Comparison of ENCODE assay signal across 1 cellular context in the genomic region with DNA sequence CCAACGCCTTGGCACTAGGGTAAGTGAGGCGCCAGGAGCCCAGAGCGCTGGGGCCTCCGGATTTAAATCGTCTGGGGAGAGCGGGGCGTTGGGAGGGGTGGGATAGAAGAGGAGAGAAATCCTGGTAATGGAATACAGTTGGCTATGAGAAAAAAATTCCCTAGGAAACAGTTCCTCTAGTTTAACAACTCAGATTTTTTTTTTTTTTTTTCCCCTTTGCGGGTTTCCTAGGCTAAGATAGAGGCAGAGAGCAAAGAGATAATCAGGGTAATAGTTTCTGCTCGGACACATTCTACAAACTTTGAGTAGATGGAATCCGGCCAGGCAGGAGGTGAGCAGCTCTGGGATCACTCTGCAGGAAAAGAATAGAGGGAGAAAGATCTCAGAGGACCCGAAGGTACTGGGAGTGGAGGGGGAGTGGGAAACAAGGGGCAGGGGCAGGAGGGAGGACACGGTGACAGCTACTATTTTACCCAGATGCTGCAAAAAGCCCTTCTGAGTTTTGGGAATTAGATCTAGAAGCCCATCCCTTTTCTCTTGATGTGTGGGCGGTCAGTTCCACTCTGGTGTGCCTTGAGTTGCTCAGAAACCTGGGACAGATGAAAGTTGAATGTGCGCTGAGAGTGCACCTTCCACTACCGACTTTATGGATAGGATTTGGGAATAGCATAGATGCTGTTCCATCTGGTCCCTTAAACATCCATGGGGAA.
TF ChIP-seq lines count a peak whose summit lies in the region.

No MANE protein-coding gene starts in this region.

TF ChIP-seq in SK-N-SH, 30 proteins besides CTCF, POLR2A, EP300 and RAD21 (continued from another document):
- TF ChIP-seq, protein P1, sequence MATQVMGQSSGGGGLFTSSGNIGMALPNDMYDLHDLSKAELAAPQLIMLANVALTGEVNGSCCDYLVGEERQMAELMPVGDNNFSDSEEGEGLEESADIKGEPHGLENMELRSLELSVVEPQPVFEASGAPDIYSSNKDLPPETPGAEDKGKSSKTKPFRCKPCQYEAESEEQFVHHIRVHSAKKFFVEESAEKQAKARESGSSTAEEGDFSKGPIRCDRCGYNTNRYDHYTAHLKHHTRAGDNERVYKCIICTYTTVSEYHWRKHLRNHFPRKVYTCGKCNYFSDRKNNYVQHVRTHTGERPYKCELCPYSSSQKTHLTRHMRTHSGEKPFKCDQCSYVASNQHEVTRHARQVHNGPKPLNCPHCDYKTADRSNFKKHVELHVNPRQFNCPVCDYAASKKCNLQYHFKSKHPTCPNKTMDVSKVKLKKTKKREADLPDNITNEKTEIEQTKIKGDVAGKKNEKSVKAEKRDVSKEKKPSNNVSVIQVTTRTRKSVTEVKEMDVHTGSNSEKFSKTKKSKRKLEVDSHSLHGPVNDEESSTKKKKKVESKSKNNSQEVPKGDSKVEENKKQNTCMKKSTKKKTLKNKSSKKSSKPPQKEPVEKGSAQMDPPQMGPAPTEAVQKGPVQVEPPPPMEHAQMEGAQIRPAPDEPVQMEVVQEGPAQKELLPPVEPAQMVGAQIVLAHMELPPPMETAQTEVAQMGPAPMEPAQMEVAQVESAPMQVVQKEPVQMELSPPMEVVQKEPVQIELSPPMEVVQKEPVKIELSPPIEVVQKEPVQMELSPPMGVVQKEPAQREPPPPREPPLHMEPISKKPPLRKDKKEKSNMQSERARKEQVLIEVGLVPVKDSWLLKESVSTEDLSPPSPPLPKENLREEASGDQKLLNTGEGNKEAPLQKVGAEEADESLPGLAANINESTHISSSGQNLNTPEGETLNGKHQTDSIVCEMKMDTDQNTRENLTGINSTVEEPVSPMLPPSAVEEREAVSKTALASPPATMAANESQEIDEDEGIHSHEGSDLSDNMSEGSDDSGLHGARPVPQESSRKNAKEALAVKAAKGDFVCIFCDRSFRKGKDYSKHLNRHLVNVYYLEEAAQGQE (IDR thresholded peaks at IDR 0.05; ENCODE audit: low read depth, low read length) = no peak
- TF ChIP-seq, protein P2, sequence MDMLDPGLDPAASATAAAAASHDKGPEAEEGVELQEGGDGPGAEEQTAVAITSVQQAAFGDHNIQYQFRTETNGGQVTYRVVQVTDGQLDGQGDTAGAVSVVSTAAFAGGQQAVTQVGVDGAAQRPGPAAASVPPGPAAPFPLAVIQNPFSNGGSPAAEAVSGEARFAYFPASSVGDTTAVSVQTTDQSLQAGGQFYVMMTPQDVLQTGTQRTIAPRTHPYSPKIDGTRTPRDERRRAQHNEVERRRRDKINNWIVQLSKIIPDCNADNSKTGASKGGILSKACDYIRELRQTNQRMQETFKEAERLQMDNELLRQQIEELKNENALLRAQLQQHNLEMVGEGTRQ (IDR thresholded peaks at IDR 0.05; ENCODE audit: borderline replicate concordance, low read depth, low read length) = no peak
- TF ChIP-seq NRF1 (IDR thresholded peaks at IDR 0.05; ENCODE audit: low read depth, low read length) (no peak), TCF12 (IDR thresholded peaks at IDR 0.05) (no peak), ELF1 (IDR thresholded peaks at IDR 0.05) (no peak), RCOR1 (IDR thresholded peaks at IDR 0.05; ENCODE audit: low read length) (no peak), TAF1 (IDR thresholded peaks at IDR 0.05; ENCODE audit: borderline replicate concordance, low read depth, low read length) (no peak), FOSL2 (IDR thresholded peaks at IDR 0.05; ENCODE audit: borderline replicate concordance, low read depth) (no peak), MXI1 (IDR thresholded peaks at IDR 0.05; ENCODE audit: low read depth, low read length) (no peak), GABPA (IDR thresholded peaks at IDR 0.05; ENCODE audit: low read depth) (no peak), YY1 (IDR thresholded peaks at IDR 0.05; ENCODE audit: low read depth) (no peak), FOXJ3 (CRISPR knock-in tag; IDR thresholded peaks at IDR 0.05) (no peak), NFIC (IDR thresholded peaks at IDR 0.05; ENCODE audit: borderline replicate concordance) (no peak; the same call in 1 of the 2 replicates), RXRA (IDR thresholded peaks at IDR 0.05; ENCODE audit: borderline replicate concordance, low read depth) (no peak; the same call in 1 of the 2 replicates), SMC3 (IDR thresholded peaks at IDR 0.05; ENCODE audit: low read depth, low read length) (no peak)
- TF ChIP-seq, protein P3, sequence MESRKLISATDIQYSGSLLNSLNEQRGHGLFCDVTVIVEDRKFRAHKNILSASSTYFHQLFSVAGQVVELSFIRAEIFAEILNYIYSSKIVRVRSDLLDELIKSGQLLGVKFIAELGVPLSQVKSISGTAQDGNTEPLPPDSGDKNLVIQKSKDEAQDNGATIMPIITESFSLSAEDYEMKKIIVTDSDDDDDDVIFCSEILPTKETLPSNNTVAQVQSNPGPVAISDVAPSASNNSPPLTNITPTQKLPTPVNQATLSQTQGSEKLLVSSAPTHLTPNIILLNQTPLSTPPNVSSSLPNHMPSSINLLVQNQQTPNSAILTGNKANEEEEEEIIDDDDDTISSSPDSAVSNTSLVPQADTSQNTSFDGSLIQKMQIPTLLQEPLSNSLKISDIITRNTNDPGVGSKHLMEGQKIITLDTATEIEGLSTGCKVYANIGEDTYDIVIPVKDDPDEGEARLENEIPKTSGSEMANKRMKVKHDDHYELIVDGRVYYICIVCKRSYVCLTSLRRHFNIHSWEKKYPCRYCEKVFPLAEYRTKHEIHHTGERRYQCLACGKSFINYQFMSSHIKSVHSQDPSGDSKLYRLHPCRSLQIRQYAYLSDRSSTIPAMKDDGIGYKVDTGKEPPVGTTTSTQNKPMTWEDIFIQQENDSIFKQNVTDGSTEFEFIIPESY (IDR thresholded peaks at IDR 0.05; ENCODE audit: borderline replicate concordance, low read depth) = no peak
